In genomic region chr6:5120543-5120942, GRCh38 we compare ENCODE assay signal across 3 cellular contexts. TPM values are rescaled to one million over a fixed set of nuclear protein-coding genes. Genes with fewer than 3 reads are reported as not detected.
"Had no signal": no experiment of that assay in that cellular context is flagged by ENCODE, and none has a peak within 500 bp of the region (broad histone marks: within the 10 kb centered on the region; RNA-seq: fewer than 3 reads in every experiment).

No MANE protein-coding gene starts in this region.

RNA-seq across cellular contexts. Expression of gene PPP1R3G, which starts 35.4 kb away (rescaled TPM):
- total RNA-seq: activated naive CD4-positive, alpha-beta T cell treated with anti-CD3 and anti-CD28 coated beads for 36 hours; activated T-cell treated with anti-CD3 and anti-CD28 coated beads, Interleukin-2, amount 50 U/mL, for 4 hours; activated T-helper 1 cell treated with anti-CD3 and anti-CD28 coated beads, Interleukin-12 subunit alpha, Interleukin-12 subunit beta, Interleukin-2, Interleukin-4 antibody, amounts not matched to agents 30 ng/mL and 10 ng/mL and 1 ng/mL, durations not matched to agents 14 hours and 24 hours and 36 hours had no signal
